Comparison of ENCODE assay signal across 7 cellular contexts in genomic region chr1:120354618-120355184, GRCh38.
A peak's percentile ranks its signal among the peaks of the same experiment; 100 is the strongest.
DNase-seq lines count a peak whose midpoint lies in the region; ATAC-seq and TF ChIP-seq lines count a peak whose summit lies in the region.
"Not testable (repeated sequence)": the region's sequence is repeated elsewhere in the genome, so short reads cannot be mapped to it uniquely, and the experiment has no call there.

No MANE protein-coding gene starts in this region.

- H3K9me3 Mint-ChIP-seq in activated CD4-positive, alpha-beta memory T cell treated with anti-CD3 and anti-CD28 coated beads, Interleukin-2, amount 10 ng/mL, durations not matched to agents 7 days and 5 days = not testable (repeated sequence)

- peak overlapping the region; percentile 43; the same call in 1 of the 2 replicates for H3K4me3 ChIP-seq in iPS-20b (ENCODE audit: low read length)
- peak overlapping the region; percentile 36 for H3K4me3 ChIP-seq in psoas muscle

- POLR2A ChIA-PET in activated CD4-positive, alpha-beta memory T cell treated with anti-CD3 and anti-CD28 coated beads, Interleukin-2, amount 10 ng/mL, durations not matched to agents 7 days and 5 days (lab: Charles Lee) = not testable (repeated sequence)

- WGBS in psoas muscle, 3 donors = 5 to 8% (median 8%) methylated on average over 8 to 19 of the region's 30 CpGs

- not testable (repeated sequence) for TF ChIP-seq CTCF in psoas muscle (IDR thresholded peaks at IDR 0.05)

- H3K9ac ChIP-seq in iPS-20b (ENCODE audit: low read depth, low read length) = peak overlapping the region; percentile 76

- not testable (repeated sequence) for H3K9me3 ChIP-seq in iPS-20b (ENCODE audit: insufficient read depth, low read depth, low read length); psoas muscle

- H3K27me3 Mint-ChIP-seq in activated CD4-positive, alpha-beta memory T cell treated with anti-CD3 and anti-CD28 coated beads, Interleukin-2, amount 10 ng/mL, durations not matched to agents 7 days and 5 days = not testable (repeated sequence)

- not testable (repeated sequence) for H3K27me3 ChIP-seq in iPS-20b (ENCODE audit: insufficient read depth, low read length); psoas muscle (ENCODE audit: insufficient read depth in 3 of 3, low read length in 2 of 3)

- H3K36me3 ChIP-seq in iPS-20b (ENCODE audit: insufficient read depth, low read depth, low read length); psoas muscle (ENCODE audit: insufficient read depth in 1 of 2, low read depth in 1 of 2): not testable (repeated sequence)

- intact Hi-C loops in psoas muscle (cut with DNase I) = not testable (repeated sequence)

- not testable (repeated sequence) for H3K27ac ChIP-seq in iPS-20b (ENCODE audit: low read length)
- peak overlapping the region; percentile 61 for H3K27ac ChIP-seq in psoas muscle

- peak overlapping the region; percentile 93 for H3K27ac Mint-ChIP-seq in activated CD4-positive, alpha-beta memory T cell treated with anti-CD3 and anti-CD28 coated beads, Interleukin-2, amount 10 ng/mL, durations not matched to agents 7 days and 5 days

- H3K36me3 Mint-ChIP-seq in activated CD4-positive, alpha-beta memory T cell treated with anti-CD3 and anti-CD28 coated beads, Interleukin-2, amount 10 ng/mL, durations not matched to agents 7 days and 5 days (ENCODE audit: low read depth) = not testable (repeated sequence)

- peak; percentile 65 for DNase-seq in NCI-H748 (lab: John Stamatoyannopoulos, UW; ENCODE audit: unreplicated experiment)
- peak; percentile 64 for DNase-seq in activated CD4-positive, alpha-beta memory T cell treated with anti-CD3 and anti-CD28 coated beads, Interleukin-2, amount 10 ng/mL, durations not matched to agents 7 days and 5 days
- peak; percentile 30 for DNase-seq in cerebellum (ENCODE audit: low spot score)
- DNase-seq in psoas muscle = peak; percentile 59 to 79

- H3K4me3 Mint-ChIP-seq in activated CD4-positive, alpha-beta memory T cell treated with anti-CD3 and anti-CD28 coated beads, Interleukin-2, amount 10 ng/mL, durations not matched to agents 7 days and 5 days = peak overlapping the region; percentile 82

- CTCF ChIA-PET in activated CD4-positive, alpha-beta memory T cell treated with anti-CD3 and anti-CD28 coated beads, Interleukin-2, amount 10 ng/mL, durations not matched to agents 7 days and 5 days (lab: Charles Lee) = not testable (repeated sequence)

- not testable (repeated sequence) for H3K4me1 ChIP-seq in iPS-20b (ENCODE audit: insufficient read depth, low read length); psoas muscle

- peak; percentile 69 for ATAC-seq in GM18858 (IDR thresholded peaks at IDR 0.05; ENCODE audit: unreplicated experiment)
- ATAC-seq in HG02981 (IDR thresholded peaks at IDR 0.05; ENCODE audit: unreplicated experiment) = peak; percentile 73
- peak; percentile 97 to 99 (median 99) for ATAC-seq in psoas muscle

- not testable (repeated sequence) for H3K4me1 Mint-ChIP-seq in activated CD4-positive, alpha-beta memory T cell treated with anti-CD3 and anti-CD28 coated beads, Interleukin-2, amount 10 ng/mL, durations not matched to agents 7 days and 5 days
